ENCODE assay signal across 22 cellular contexts in the genomic region with DNA sequence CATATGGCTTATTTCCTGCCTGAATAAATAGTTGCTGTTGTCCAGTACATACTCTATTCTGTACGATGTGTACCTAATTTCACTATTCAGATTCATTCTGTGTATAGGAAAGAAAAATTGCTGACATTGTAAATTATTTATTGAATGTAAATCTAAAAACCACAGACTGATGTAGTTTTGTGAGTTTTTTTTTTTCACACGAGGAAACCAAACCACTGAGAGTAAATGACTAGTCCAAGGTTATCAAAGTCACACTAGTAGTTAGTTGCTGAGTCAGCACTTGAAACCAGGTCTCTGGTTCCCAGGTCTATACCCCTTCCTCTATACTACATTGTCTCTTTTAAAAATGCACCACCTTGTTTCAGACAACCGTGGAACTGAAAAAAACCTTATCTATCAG.
"Had no signal": no experiment of that assay in that cellular context is flagged by ENCODE, and none has a peak within 500 bp of the region (broad histone marks: within the 10 kb centered on the region; RNA-seq: fewer than 3 reads in every experiment).

No MANE protein-coding gene starts in this region.

- H3K4me2 ChIP-seq: KMS-11 had no signal

- H3K27ac ChIP-seq: HL-60, KMS-11, SJSA1, SK-N-MC had no signal

- H3K36me3 ChIP-seq: SJSA1 had no signal

- H3K27me3 ChIP-seq: SJSA1 had no signal

- H3K4me3 ChIP-seq: SJSA1, SK-N-MC had no signal

- H3K9ac ChIP-seq: KMS-11 had no signal

- FAIRE-seq: HTR-8/SVneo had no signal

- H3K9me3 ChIP-seq: SJSA1 had no signal

- H3K4me1 ChIP-seq: SJSA1 had no signal

- DNase-seq: Kasumi-1, MV-4-11, NCI-H1048, NCI-H1105, NCI-H1417 treated with DMSO at 0.1 percent for 48 hours, NCI-H146, NCI-H1694 treated with DMSO at 0.1 percent for 48 hours, NCI-H1930, NCI-H2081, NCI-H2107, NCI-H2227 treated with DMSO at 0.1 percent for 48 hours, NCI-H524, NCI-H526 treated with DMSO at 0.1 percent for 48 hours, NCI-H748 treated with DMSO at 0.1 percent for 48 hours, Right ventricle myocardium superior, RPMI8226, SIG-M5 had no signal
